ENCODE assay signal across 1 cellular context in the genomic region with DNA sequence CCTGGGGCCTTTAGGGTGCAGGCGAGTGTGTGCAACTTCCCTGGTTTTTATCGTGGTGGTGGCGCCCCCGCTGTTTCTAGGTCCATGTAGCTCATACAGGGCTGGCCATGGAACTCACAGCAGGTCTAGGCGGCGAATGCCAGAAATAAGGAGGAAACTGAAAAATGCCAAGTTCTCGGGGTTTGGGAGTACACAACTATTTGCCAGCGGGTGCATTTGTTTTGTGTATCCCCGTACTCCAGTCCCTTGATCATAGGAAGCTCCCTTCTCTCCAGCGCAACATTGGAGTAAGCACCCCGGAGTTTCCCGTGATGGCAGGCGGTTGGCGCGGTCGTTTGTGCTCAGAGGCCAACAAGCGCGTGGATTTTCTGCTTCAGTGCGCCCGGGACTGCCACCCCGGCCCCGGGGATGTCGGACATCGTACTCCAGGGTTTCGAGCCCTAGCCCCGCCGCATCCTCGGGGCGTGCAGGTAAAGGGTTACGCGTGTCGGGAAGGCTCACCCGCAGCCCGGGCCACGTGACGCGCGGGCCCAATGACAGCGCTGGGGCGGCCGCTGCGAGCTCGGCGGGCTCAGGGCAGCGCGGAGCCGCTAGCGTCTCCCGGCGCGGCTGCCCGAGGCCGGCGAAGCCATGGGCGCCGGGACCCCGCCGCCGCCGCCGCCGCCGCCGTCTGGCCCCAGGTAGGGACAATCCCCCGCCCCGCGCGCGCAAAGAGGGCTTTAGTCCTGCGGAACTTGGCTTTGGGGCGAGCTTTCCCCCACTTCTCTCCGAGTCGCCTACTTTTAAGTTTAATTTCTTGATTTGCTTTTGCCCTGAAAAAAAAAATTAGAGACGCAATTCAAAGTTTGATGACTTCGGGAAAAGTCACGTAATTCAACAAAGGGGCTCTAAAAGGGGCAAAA.
A peak's percentile ranks its signal among the peaks of the same experiment; 100 is the strongest.
TF ChIP-seq lines count a peak whose summit lies in the region.

No MANE protein-coding gene starts in this region.

TF ChIP-seq in HepG2, 621 proteins besides CTCF, POLR2A, EP300 and RAD21 (continued from another document and continues in another):
- TF ChIP-seq, protein P1, sequence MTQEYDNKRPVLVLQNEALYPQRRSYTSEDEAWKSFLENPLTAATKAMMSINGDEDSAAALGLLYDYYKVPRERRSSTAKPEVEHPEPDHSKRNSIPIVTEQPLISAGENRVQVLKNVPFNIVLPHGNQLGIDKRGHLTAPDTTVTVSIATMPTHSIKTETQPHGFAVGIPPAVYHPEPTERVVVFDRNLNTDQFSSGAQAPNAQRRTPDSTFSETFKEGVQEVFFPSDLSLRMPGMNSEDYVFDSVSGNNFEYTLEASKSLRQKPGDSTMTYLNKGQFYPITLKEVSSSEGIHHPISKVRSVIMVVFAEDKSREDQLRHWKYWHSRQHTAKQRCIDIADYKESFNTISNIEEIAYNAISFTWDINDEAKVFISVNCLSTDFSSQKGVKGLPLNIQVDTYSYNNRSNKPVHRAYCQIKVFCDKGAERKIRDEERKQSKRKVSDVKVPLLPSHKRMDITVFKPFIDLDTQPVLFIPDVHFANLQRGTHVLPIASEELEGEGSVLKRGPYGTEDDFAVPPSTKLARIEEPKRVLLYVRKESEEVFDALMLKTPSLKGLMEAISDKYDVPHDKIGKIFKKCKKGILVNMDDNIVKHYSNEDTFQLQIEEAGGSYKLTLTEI (CRISPR knock-in tag; conservative IDR thresholded peaks at IDR 0.05) = no peak
- TF ChIP-seq PHB2 (IDR thresholded peaks at IDR 0.05; ENCODE audit: partially characterized antibody) = no peak
- TF ChIP-seq, protein P2, sequence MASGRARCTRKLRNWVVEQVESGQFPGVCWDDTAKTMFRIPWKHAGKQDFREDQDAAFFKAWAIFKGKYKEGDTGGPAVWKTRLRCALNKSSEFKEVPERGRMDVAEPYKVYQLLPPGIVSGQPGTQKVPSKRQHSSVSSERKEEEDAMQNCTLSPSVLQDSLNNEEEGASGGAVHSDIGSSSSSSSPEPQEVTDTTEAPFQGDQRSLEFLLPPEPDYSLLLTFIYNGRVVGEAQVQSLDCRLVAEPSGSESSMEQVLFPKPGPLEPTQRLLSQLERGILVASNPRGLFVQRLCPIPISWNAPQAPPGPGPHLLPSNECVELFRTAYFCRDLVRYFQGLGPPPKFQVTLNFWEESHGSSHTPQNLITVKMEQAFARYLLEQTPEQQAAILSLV (CRISPR knock-in tag; IDR thresholded peaks at IDR 0.05; ENCODE audit: borderline replicate concordance) = peak; percentile 68; the same call in 1 of the 2 replicates
- TF ChIP-seq SP2 (CRISPR knock-in tag; IDR thresholded peaks at IDR 0.05) = peak; percentile 50; the same call in 1 of the 2 replicates
- TF ChIP-seq ARNT2 (CRISPR knock-in tag; IDR thresholded peaks at IDR 0.05; ENCODE audit: low read depth) = peak; percentile 89
- TF ChIP-seq XRCC5 (optimal IDR thresholded peaks at IDR 0.05; ENCODE audit: low read length) = no peak
- TF ChIP-seq, protein P3, sequence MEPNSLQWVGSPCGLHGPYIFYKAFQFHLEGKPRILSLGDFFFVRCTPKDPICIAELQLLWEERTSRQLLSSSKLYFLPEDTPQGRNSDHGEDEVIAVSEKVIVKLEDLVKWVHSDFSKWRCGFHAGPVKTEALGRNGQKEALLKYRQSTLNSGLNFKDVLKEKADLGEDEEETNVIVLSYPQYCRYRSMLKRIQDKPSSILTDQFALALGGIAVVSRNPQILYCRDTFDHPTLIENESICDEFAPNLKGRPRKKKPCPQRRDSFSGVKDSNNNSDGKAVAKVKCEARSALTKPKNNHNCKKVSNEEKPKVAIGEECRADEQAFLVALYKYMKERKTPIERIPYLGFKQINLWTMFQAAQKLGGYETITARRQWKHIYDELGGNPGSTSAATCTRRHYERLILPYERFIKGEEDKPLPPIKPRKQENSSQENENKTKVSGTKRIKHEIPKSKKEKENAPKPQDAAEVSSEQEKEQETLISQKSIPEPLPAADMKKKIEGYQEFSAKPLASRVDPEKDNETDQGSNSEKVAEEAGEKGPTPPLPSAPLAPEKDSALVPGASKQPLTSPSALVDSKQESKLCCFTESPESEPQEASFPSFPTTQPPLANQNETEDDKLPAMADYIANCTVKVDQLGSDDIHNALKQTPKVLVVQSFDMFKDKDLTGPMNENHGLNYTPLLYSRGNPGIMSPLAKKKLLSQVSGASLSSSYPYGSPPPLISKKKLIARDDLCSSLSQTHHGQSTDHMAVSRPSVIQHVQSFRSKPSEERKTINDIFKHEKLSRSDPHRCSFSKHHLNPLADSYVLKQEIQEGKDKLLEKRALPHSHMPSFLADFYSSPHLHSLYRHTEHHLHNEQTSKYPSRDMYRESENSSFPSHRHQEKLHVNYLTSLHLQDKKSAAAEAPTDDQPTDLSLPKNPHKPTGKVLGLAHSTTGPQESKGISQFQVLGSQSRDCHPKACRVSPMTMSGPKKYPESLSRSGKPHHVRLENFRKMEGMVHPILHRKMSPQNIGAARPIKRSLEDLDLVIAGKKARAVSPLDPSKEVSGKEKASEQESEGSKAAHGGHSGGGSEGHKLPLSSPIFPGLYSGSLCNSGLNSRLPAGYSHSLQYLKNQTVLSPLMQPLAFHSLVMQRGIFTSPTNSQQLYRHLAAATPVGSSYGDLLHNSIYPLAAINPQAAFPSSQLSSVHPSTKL (CRISPR knock-in tag; IDR thresholded peaks at IDR 0.05) = 0 out of 2 replicates have a peak, but pooled peaks have one; percentile 14
- TF ChIP-seq, protein P4, sequence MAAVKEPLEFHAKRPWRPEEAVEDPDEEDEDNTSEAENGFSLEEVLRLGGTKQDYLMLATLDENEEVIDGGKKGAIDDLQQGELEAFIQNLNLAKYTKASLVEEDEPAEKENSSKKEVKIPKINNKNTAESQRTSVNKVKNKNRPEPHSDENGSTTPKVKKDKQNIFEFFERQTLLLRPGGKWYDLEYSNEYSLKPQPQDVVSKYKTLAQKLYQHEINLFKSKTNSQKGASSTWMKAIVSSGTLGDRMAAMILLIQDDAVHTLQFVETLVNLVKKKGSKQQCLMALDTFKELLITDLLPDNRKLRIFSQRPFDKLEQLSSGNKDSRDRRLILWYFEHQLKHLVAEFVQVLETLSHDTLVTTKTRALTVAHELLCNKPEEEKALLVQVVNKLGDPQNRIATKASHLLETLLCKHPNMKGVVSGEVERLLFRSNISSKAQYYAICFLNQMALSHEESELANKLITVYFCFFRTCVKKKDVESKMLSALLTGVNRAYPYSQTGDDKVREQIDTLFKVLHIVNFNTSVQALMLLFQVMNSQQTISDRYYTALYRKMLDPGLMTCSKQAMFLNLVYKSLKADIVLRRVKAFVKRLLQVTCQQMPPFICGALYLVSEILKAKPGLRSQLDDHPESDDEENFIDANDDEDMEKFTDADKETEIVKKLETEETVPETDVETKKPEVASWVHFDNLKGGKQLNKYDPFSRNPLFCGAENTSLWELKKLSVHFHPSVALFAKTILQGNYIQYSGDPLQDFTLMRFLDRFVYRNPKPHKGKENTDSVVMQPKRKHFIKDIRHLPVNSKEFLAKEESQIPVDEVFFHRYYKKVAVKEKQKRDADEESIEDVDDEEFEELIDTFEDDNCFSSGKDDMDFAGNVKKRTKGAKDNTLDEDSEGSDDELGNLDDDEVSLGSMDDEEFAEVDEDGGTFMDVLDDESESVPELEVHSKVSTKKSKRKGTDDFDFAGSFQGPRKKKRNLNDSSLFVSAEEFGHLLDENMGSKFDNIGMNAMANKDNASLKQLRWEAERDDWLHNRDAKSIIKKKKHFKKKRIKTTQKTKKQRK (IDR thresholded peaks at IDR 0.05; ENCODE audit: low read length) = no peak
- TF ChIP-seq RBM22 (optimal IDR thresholded peaks at IDR 0.05; ENCODE audit: low read length) = no peak
- TF ChIP-seq CHD2 (IDR thresholded peaks at IDR 0.05; ENCODE audit: low read depth, low read length) = no peak
- TF ChIP-seq ZNF629 (CRISPR knock-in tag; conservative IDR thresholded peaks at IDR 0.05) = no peak
- TF ChIP-seq ZBTB3 (CRISPR knock-in tag; IDR thresholded peaks at IDR 0.05; ENCODE audit: borderline replicate concordance, low read depth) = no peak
- TF ChIP-seq, protein P5, sequence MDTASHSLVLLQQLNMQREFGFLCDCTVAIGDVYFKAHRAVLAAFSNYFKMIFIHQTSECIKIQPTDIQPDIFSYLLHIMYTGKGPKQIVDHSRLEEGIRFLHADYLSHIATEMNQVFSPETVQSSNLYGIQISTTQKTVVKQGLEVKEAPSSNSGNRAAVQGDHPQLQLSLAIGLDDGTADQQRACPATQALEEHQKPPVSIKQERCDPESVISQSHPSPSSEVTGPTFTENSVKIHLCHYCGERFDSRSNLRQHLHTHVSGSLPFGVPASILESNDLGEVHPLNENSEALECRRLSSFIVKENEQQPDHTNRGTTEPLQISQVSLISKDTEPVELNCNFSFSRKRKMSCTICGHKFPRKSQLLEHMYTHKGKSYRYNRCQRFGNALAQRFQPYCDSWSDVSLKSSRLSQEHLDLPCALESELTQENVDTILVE (CRISPR knock-in tag; IDR thresholded peaks at IDR 0.05) = no peak
- TF ChIP-seq, protein P6, sequence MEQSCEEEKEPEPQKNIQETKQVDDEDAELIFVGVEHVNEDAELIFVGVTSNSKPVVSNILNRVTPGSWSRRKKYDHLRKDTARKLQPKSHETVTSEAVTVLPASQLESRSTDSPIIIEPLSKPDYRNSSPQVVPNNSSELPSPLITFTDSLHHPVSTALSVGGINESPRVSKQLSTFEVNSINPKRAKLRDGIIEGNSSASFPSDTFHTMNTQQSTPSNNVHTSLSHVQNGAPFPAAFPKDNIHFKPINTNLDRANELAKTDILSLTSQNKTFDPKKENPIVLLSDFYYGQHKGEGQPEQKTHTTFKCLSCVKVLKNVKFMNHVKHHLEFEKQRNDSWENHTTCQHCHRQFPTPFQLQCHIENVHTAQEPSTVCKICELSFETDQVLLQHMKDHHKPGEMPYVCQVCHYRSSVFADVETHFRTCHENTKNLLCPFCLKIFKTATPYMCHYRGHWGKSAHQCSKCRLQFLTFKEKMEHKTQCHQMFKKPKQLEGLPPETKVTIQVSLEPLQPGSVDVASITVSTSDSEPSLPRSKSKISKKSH (CRISPR knock-in tag; IDR thresholded peaks at IDR 0.05; ENCODE audit: borderline replicate concordance) = peak; percentile 69; the same call in 1 of the 2 replicates
- TF ChIP-seq GABPA (IDR thresholded peaks at IDR 0.05; ENCODE audit: low read depth, low read length) = no peak
- TF ChIP-seq GABPA (CRISPR knock-in tag; IDR thresholded peaks at IDR 0.05; ENCODE audit: low read depth) = no peak
- TF ChIP-seq RELA (CRISPR knock-in tag; IDR thresholded peaks at IDR 0.05) = no peak
- peak; percentile 50; the same call in 1 of the 2 replicates for TF ChIP-seq ZNF232 (CRISPR knock-in tag; IDR thresholded peaks at IDR 0.05; ENCODE audit: borderline replicate concordance)
- TF ChIP-seq, protein P7, sequence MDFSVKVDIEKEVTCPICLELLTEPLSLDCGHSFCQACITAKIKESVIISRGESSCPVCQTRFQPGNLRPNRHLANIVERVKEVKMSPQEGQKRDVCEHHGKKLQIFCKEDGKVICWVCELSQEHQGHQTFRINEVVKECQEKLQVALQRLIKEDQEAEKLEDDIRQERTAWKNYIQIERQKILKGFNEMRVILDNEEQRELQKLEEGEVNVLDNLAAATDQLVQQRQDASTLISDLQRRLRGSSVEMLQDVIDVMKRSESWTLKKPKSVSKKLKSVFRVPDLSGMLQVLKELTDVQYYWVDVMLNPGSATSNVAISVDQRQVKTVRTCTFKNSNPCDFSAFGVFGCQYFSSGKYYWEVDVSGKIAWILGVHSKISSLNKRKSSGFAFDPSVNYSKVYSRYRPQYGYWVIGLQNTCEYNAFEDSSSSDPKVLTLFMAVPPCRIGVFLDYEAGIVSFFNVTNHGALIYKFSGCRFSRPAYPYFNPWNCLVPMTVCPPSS (IDR thresholded peaks at IDR 0.05) = no peak
- TF ChIP-seq, protein P8, sequence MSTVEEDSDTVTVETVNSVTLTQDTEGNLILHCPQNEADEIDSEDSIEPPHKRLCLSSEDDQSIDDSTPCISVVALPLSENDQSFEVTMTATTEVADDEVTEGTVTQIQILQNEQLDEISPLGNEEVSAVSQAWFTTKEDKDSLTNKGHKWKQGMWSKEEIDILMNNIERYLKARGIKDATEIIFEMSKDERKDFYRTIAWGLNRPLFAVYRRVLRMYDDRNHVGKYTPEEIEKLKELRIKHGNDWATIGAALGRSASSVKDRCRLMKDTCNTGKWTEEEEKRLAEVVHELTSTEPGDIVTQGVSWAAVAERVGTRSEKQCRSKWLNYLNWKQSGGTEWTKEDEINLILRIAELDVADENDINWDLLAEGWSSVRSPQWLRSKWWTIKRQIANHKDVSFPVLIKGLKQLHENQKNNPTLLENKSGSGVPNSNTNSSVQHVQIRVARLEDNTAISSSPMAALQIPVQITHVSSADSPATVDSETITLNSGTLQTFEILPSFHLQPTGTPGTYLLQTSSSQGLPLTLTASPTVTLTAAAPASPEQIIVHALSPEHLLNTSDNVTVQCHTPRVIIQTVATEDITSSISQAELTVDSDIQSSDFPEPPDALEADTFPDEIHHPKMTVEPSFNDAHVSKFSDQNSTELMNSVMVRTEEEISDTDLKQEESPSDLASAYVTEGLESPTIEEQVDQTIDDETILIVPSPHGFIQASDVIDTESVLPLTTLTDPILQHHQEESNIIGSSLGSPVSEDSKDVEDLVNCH (CRISPR knock-in tag; IDR thresholded peaks at IDR 0.05) = no peak
- no peak for TF ChIP-seq NBN (conservative IDR thresholded peaks at IDR 0.05)
- TF ChIP-seq, protein P9, sequence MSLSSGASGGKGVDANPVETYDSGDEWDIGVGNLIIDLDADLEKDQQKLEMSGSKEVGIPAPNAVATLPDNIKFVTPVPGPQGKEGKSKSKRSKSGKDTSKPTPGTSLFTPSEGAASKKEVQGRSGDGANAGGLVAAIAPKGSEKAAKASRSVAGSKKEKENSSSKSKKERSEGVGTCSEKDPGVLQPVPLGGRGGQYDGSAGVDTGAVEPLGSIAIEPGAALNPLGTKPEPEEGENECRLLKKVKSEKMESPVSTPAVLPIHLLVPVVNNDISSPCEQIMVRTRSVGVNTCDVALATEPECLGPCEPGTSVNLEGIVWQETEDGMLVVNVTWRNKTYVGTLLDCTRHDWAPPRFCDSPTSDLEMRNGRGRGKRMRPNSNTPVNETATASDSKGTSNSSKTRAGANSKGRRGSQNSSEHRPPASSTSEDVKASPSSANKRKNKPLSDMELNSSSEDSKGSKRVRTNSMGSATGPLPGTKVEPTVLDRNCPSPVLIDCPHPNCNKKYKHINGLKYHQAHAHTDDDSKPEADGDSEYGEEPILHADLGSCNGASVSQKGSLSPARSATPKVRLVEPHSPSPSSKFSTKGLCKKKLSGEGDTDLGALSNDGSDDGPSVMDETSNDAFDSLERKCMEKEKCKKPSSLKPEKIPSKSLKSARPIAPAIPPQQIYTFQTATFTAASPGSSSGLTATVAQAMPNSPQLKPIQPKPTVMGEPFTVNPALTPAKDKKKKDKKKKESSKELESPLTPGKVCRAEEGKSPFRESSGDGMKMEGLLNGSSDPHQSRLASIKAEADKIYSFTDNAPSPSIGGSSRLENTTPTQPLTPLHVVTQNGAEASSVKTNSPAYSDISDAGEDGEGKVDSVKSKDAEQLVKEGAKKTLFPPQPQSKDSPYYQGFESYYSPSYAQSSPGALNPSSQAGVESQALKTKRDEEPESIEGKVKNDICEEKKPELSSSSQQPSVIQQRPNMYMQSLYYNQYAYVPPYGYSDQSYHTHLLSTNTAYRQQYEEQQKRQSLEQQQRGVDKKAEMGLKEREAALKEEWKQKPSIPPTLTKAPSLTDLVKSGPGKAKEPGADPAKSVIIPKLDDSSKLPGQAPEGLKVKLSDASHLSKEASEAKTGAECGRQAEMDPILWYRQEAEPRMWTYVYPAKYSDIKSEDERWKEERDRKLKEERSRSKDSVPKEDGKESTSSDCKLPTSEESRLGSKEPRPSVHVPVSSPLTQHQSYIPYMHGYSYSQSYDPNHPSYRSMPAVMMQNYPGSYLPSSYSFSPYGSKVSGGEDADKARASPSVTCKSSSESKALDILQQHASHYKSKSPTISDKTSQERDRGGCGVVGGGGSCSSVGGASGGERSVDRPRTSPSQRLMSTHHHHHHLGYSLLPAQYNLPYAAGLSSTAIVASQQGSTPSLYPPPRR (CRISPR knock-in tag; IDR thresholded peaks at IDR 0.05; ENCODE audit: borderline replicate concordance) = no peak
- TF ChIP-seq DNMT1 (CRISPR knock-in tag; IDR thresholded peaks at IDR 0.05) = peak; percentile 84; the same call in 1 of the 2 replicates
- TF ChIP-seq SKI (IDR thresholded peaks at IDR 0.05; ENCODE audit: partially characterized antibody) = no peak
- TF ChIP-seq HNF4A (CRISPR knock-in tag; IDR thresholded peaks at IDR 0.05) = no peak
- TF ChIP-seq DMAP1 (CRISPR knock-in tag; IDR thresholded peaks at IDR 0.05) = no peak
- TF ChIP-seq TP53 (CRISPR knock-in tag; conservative IDR thresholded peaks at IDR 0.05) = 0 out of 2 replicates have a peak, but pooled peaks have one; percentile 49
- peak; percentile 81 for TF ChIP-seq NFYB (CRISPR knock-in tag; IDR thresholded peaks at IDR 0.05)
